Comparison of ENCODE assay signal across 9 cellular contexts in the genomic region with DNA sequence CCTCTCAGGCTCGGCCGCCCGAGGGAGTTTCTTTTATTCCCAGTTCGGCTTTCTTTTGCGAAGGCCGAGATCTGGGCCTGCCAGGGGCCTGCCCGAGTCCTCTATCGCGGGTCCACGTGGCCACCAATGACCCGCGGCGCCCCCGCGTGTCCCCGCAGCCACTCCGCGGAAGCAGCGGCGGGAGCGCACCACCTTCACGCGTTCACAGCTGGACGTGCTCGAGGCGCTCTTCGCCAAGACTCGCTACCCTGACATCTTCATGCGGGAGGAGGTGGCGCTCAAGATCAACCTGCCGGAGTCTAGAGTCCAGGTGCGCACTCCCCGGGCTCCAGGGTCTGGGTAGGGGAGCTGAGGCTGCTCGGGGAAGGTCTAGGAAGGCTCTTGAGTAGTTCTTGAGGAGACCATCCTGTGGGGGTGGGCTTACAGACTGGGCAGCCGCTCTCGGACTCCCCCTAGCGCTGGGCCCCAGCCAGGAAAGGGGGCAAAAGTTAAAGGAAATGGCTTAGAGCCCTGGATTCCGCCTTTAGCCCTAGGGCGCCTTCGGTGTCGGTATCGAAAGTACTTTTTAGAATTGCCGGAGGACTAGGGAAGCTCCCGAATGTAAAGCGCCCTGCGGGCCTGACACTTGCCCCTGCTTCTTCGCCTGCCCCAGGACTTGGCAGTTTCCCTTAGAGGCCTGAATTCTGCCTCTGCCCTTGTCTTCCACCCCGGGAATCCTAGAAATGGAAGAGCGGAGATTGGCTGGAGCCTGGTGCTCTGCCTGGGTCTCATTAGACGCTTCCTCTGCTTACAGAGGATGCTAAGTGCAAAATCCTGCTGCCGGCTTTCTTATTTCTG. TPM values are rescaled to one million over a fixed set of nuclear protein-coding genes. Genes with fewer than 3 reads are reported as not detected.
DNase-seq lines count a peak whose midpoint lies in the region; ATAC-seq and TF ChIP-seq lines count a peak whose summit lies in the region.
"Had no signal": no experiment of that assay in that cellular context is flagged by ENCODE, and none has a peak within 500 bp of the region (broad histone marks: within the 10 kb centered on the region; RNA-seq: fewer than 3 reads in every experiment).

No MANE protein-coding gene starts in this region.

- H3K36me3 Mint-ChIP-seq in nephron (ENCODE audit: low read depth) = no peaks in the 10 kb centered on the region

- dilution Hi-C loops in IMR-90 (cut with HindIII; ENCODE audit: low sequenced_read_pairs, unreplicated experiment) = no loop called here

- CTCF ChIA-PET in IMR-90 (lab: Yijun Ruan, JAX) = no interaction called here

- peaks cover 3 to 98% (median 86%) of the 10 kb centered on the region in 11 experiments; a peak in 20 of 22 replicates for H4K20me1 ChIP-seq in BLaER1 treated with 17β-estradiol and CSF1 and Interleukin-3, amounts not matched to agents 10 nM and 100 nM
- peaks cover 12% of the 10 kb centered on the region; the same call in 1 of the 2 replicates for H4K20me1 ChIP-seq in IMR-90 (ENCODE audit: insufficient read depth, low read length)

- H4K5ac ChIP-seq in IMR-90 (ENCODE audit: low read depth, low read length) = no peak overlapping the region

- H3K9ac ChIP-seq in BLaER1 treated with 17β-estradiol and CSF1 and Interleukin-3, amounts not matched to agents 10 nM and 100 nM = no peak overlapping the region
- H3K9ac ChIP-seq in IMR-90 (ENCODE audit: low read depth, low read length) = no peak overlapping the region

- no peak overlapping the region for H3K27ac Mint-ChIP-seq in nephron

- intact Hi-C loops in IMR-90 (cut with micrococcal nuclease) = no loop called here
- intact Hi-C loops in dorsolateral prefrontal cortex (cut with DNase I) = no loop called here

- peaks cover 23 to 52% (median 47%) of the 10 kb centered on the region in 11 experiments for H3K9me3 ChIP-seq in BLaER1 treated with 17β-estradiol and CSF1 and Interleukin-3, amounts not matched to agents 10 nM and 100 nM (replicated peaks in 1 of 11)
- H3K9me3 ChIP-seq in IMR-90 (ENCODE audit: control insufficient read depth, insufficient read depth, low read length) = peaks cover 32% of the 10 kb centered on the region; the same call in 1 of the 2 replicates

- no peak overlapping the region for H2BK120ac ChIP-seq in IMR-90 (ENCODE audit: low read depth, low read length)

- H3K4me1 ChIP-seq in BLaER1 treated with 17β-estradiol and CSF1 and Interleukin-3, amounts not matched to agents 10 nM and 100 nM = peaks cover 18 to 49% (median 22%) of the 10 kb centered on the region in 10 experiments; a peak in 19 of 20 replicates
- H3K4me1 ChIP-seq in IMR-90 (ENCODE audit: control insufficient read depth, insufficient read depth, low read length) = peaks cover 6% of the 10 kb centered on the region

- no peak overlapping the region for H3K56ac ChIP-seq in IMR-90 (ENCODE audit: extremely low read depth, insufficient read depth, low read length)

- H3K4me3 Mint-ChIP-seq in nephron = peak overlapping the region; percentile 42 to 61 (median 53)

- TF ChIP-seq POLR2A in IMR-90 (IDR thresholded peaks at IDR 0.05; ENCODE audit: low read depth, low read length) = no peak

- H3K18ac ChIP-seq in IMR-90 (ENCODE audit: low read depth, low read length) = no peak overlapping the region

- H3K4me3 ChIP-seq in BLaER1 treated with 17β-estradiol and CSF1 and Interleukin-3, amounts not matched to agents 10 nM and 100 nM = peak overlapping the region in 5 of 10 experiments; percentile 2 to 30 (median 12); a peak in 1 of 20 replicates
- H3K4me3 ChIP-seq in IMR-90 (ENCODE audit: insufficient read depth, low read depth, low read length) (no peak overlapping the region), dorsolateral prefrontal cortex (peak overlapping the region in 34 of 59 donors; percentile 0 to 72 (median 32))

- H4K91ac ChIP-seq in IMR-90 (ENCODE audit: insufficient read depth, low read depth, low read length) = no peak overlapping the region

- no peak overlapping the region for H2BK5ac ChIP-seq in IMR-90 (ENCODE audit: low read depth, low read length, poor library complexity, severe bottlenecking)

- H3K36me3 ChIP-seq in BLaER1 treated with 17β-estradiol and CSF1 and Interleukin-3, amounts not matched to agents 10 nM and 100 nM = no peaks in the 10 kb centered on the region
- H3K36me3 ChIP-seq in IMR-90 (ENCODE audit: control insufficient read depth, insufficient read depth, low read length) = no peaks in the 10 kb centered on the region

- TF ChIP-seq CTCF in IMR-90 (conservative IDR thresholded peaks at IDR 0.05; ENCODE audit: low read depth, low read length) = peak; percentile 27; the same call in 1 of the 2 replicates
- no peak for TF ChIP-seq CTCF in dorsolateral prefrontal cortex (IDR thresholded peaks at IDR 0.05 in 54 of 56, conservative IDR thresholded peaks at IDR 0.05 in 2 of 56; ENCODE audit: low read depth in 1 of 56, partially characterized antibody in 56 of 56)
- peak in 1 of 3 experiments; percentile 42 for TF ChIP-seq CTCF in nephron (IDR thresholded peaks at IDR 0.05; ENCODE audit: unreplicated experiment in 3 of 3)

- DNase-seq in IMR-90 = no peak
- DNase-seq in dorsolateral prefrontal cortex = no peak
- no peak for DNase-seq in NCI-H1930 (lab: John Stamatoyannopoulos, UW)
- DNase-seq in SHP77 (lab: John Stamatoyannopoulos, UW) = no peak

- H2AK5ac ChIP-seq in IMR-90 (ENCODE audit: low read depth, low read length) = no peak overlapping the region

- no peak overlapping the region for H3K4ac ChIP-seq in IMR-90 (ENCODE audit: low read depth, low read length)

- H3K4me2 ChIP-seq in BLaER1 treated with 17β-estradiol and CSF1 and Interleukin-3, amounts not matched to agents 10 nM and 100 nM = peak overlapping the region in 6 of 11 experiments; percentile 15 to 51 (median 28); a peak in 9 of 22 replicates
- H3K4me2 ChIP-seq in IMR-90 (ENCODE audit: low read depth, low read length) = no peak overlapping the region

- H3K23ac ChIP-seq in IMR-90 (ENCODE audit: low read depth, low read length) = no peak overlapping the region

- H3K27me3 ChIP-seq in BLaER1 treated with 17β-estradiol and CSF1 and Interleukin-3, amounts not matched to agents 10 nM and 100 nM = peaks cover 99 to 100% (median 100%) of the 10 kb centered on the region in 11 experiments
- H3K27me3 ChIP-seq in IMR-90 (ENCODE audit: control insufficient read depth, insufficient read depth, low read length) = peaks cover 97% of the 10 kb centered on the region
- peaks cover under 1 to 100% (median 89%) of the 10 kb centered on the region in 45 donors for H3K27me3 ChIP-seq in dorsolateral prefrontal cortex

- H2AK9ac ChIP-seq in IMR-90 (replicated peaks; ENCODE audit: low read depth, low read length, poor library complexity) = no peak overlapping the region

- POLR2A ChIA-PET in IMR-90 (lab: Charles Lee; ENCODE audit: unreplicated experiment) = no interaction called here

- H3K9me3 Mint-ChIP-seq in nephron = no peaks in the 10 kb centered on the region

- H3K27me3 Mint-ChIP-seq in nephron (ENCODE audit: low read depth) = peaks cover 97% of the 10 kb centered on the region

- peaks cover 3% of the 10 kb centered on the region; the same call in 1 of the 2 replicates for H3K9me1 ChIP-seq in IMR-90 (ENCODE audit: insufficient read depth, low read length)

- in situ Hi-C loops in IMR-90 (cut with MboI; ENCODE audit: low sequenced_read_pairs) = no loop called here

- peaks cover 64% of the 10 kb centered on the region for H3K4me1 Mint-ChIP-seq in nephron

- no peak overlapping the region for H2BK20ac ChIP-seq in IMR-90 (ENCODE audit: low read depth, low read length)

- BruUV-seq in IMR-90 (replicated peaks; lab: Mats Ljungman, UMichigan) = no TSS peak

- no peak overlapping the region for H3K14ac ChIP-seq in IMR-90 (replicated peaks; ENCODE audit: low read depth, low read length)

- WGBS in IMR-90 (ENCODE audit: extremely low coverage in 2 of 2, insufficient read length in 1 of 2), 2 experiments = 12% methylated on average over 28 of the region's 51 CpGs; no CpG with 5 or more reads in 1 of the 2 experiments

- ATAC-seq in IMR-90 (ENCODE audit: low read depth) (no peak), HG02588 (IDR thresholded peaks at IDR 0.05; ENCODE audit: unreplicated experiment) (no peak), GM21381 (IDR thresholded peaks at IDR 0.05; ENCODE audit: unreplicated experiment) (no peak)

- no peak overlapping the region for H3K27ac ChIP-seq in BLaER1 treated with 17β-estradiol and CSF1 and Interleukin-3, amounts not matched to agents 10 nM and 100 nM
- no peak overlapping the region for H3K27ac ChIP-seq in IMR-90 (ENCODE audit: insufficient read depth, low read length)
- peak overlapping the region in 10 of 59 donors; percentile 11 to 38 (median 20) for H3K27ac ChIP-seq in dorsolateral prefrontal cortex

- H2BK15ac ChIP-seq in IMR-90 (ENCODE audit: low read depth, low read length) = no peak overlapping the region

- peak overlapping the region; percentile 56 for H2AFZ ChIP-seq in IMR-90 (replicated peaks; ENCODE audit: low read length, poor library complexity)

- no peak for TF ChIP-seq RAD21 in IMR-90 (IDR thresholded peaks at IDR 0.05; ENCODE audit: low read length)

- H3K79me1 ChIP-seq in IMR-90 (ENCODE audit: low read depth in 1 of 2, low read length in 2 of 2) = no peaks in the 10 kb centered on the region

- H4K8ac ChIP-seq in IMR-90 (ENCODE audit: low read depth in 2 of 2, low read length in 2 of 2) = no peak overlapping the region

TF ChIP-seq in IMR-90, 13 proteins besides CTCF, POLR2A, EP300 and RAD21:
- no peak for TF ChIP-seq SMC3 (IDR thresholded peaks at IDR 0.05; ENCODE audit: low read depth, low read length)
- TF ChIP-seq CEBPB (IDR thresholded peaks at IDR 0.05; ENCODE audit: low read depth, low read length) = no peak
- TF ChIP-seq MAZ (IDR thresholded peaks at IDR 0.05; ENCODE audit: borderline replicate concordance, low read depth, low read length) = no peak
- no peak for TF ChIP-seq RFX5 (IDR thresholded peaks at IDR 0.05; ENCODE audit: low read depth, low read length)
- TF ChIP-seq, protein P1, sequence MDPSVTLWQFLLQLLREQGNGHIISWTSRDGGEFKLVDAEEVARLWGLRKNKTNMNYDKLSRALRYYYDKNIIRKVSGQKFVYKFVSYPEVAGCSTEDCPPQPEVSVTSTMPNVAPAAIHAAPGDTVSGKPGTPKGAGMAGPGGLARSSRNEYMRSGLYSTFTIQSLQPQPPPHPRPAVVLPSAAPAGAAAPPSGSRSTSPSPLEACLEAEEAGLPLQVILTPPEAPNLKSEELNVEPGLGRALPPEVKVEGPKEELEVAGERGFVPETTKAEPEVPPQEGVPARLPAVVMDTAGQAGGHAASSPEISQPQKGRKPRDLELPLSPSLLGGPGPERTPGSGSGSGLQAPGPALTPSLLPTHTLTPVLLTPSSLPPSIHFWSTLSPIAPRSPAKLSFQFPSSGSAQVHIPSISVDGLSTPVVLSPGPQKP (IDR thresholded peaks at IDR 0.05; ENCODE audit: borderline replicate concordance, low read depth, low read length) = no peak
- no peak for TF ChIP-seq MAFK (IDR thresholded peaks at IDR 0.05; ENCODE audit: low read depth, low read length)

RNA-seq across cellular contexts. Expression of gene OTX1, which starts 3.5 kb away (rescaled TPM):
- not detected in 2 replicates for total RNA-seq in IMR-90 (2012; rRNA removed)
- 0.03 TPM in 1 of 2 replicates, not detected in the other for polyA plus RNA-seq in IMR-90 (2012; rRNA removed)
- polyA plus RNA-seq in IMR-90 (2012; cell fraction: cytosol; rRNA removed) = 0.02 TPM in 1 of 2 replicates, not detected in the other
- polyA plus RNA-seq in IMR-90 (2012; cell fraction: nucleus; rRNA removed; ENCODE audit: low replicate concordance) = 0.18 and 0.48 TPM in 2 replicates
- total RNA-seq in dorsolateral prefrontal cortex = 10 to 100 TPM in 1 of 120 experiments, 1 to 10 TPM in 119; 1.4 to 11.1 (median 4.2) TPM
- polyA plus RNA-seq: neural cell had no signal
